ENCODE assay signal across 17 cellular contexts in the genomic region with DNA sequence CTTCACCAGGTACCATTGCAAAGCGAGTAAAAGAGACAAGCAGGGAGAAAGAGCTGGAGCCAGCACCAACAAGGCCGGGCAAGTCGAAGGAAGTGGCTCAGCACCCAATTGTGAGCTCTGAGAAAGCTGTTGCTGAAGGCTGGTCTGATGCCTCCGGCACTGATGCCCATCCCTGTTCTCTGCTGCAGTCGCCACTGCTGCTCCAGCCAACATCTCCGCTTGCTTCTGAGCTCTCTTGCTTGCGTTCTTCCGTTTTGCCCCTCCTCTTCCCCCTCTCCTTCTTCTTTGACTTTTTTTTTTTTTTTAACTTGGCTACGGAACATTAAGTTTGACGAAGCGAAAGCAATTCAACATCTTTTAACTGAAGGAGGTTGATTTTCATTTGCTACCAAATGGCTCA.
DNase-seq lines count a peak whose midpoint lies in the region; ATAC-seq and TF ChIP-seq lines count a peak whose summit lies in the region.
"Had no signal": no experiment of that assay in that cellular context is flagged by ENCODE, and none has a peak within 500 bp of the region (broad histone marks: within the 10 kb centered on the region; RNA-seq: fewer than 3 reads in every experiment).

No MANE protein-coding gene starts in this region.

- H3K27ac ChIP-seq in ascending aorta, result peak overlapping the region; percentile 76 to 79
- H3K27ac ChIP-seq: gastrocnemius medialis, upper lobe of left lung had no signal

- H3K27me3 ChIP-seq in ascending aorta, result no peaks in the 10 kb centered on the region
- H3K27me3 ChIP-seq: gastrocnemius medialis, upper lobe of left lung had no signal

- intact Hi-C loops in ascending aorta (cut with DNase I), result loop anchor here (2.0 to 10.0 kb wide), 7 partner anchors 171 to 1673 kb away; a partner anchor contains a TSS

- H3K9me3 ChIP-seq in ascending aorta, result no peaks in the 10 kb centered on the region
- H3K9me3 ChIP-seq: gastrocnemius medialis, upper lobe of left lung had no signal

- no peak for ATAC-seq in GM18511 (IDR thresholded peaks at IDR 0.05; ENCODE audit: unreplicated experiment)
- ATAC-seq: activated T-cell treated with anti-CD3 and anti-CD28 coated beads, Interleukin-2, amount 50 U/mL, for 4 hours; gastrocnemius medialis; GM12878 had no signal

- in situ Hi-C loops in G401 (cut with HindIII; ENCODE audit: low sequenced_read_pairs), result no loop called here

- TF ChIP-seq CTCF in ascending aorta (IDR thresholded peaks at IDR 0.05), result no peak
- no peak for TF ChIP-seq CTCF in fibroblast of mammary gland (conservative IDR thresholded peaks at IDR 0.05; ENCODE audit: control insufficient read depth, insufficient read depth, low read depth, low read length)

- H3K4me1 ChIP-seq in ascending aorta, result no peaks in the 10 kb centered on the region

- H3K4me3 ChIP-seq in ascending aorta, result peak overlapping the region in 1 of 2 donors; percentile 52
- H3K4me3 ChIP-seq in fibroblast of mammary gland (ENCODE audit: control insufficient read depth, low read depth, low read length), result no peak overlapping the region
- H3K4me3 ChIP-seq: gastrocnemius medialis, GM12878, upper lobe of left lung had no signal

- H3K36me3 ChIP-seq in ascending aorta, result no peaks in the 10 kb centered on the region
- H3K36me3 ChIP-seq: gastrocnemius medialis, upper lobe of left lung had no signal

- DNase-seq in G401 (ENCODE audit: low spot score), result peak; percentile 2
- peak in 1 of 2 donors; percentile 72 for DNase-seq in ascending aorta (ENCODE audit: low spot score in 2 of 2)
- DNase-seq in fibroblast of mammary gland (ENCODE audit: low read depth), result peak; percentile 1
- peak; percentile 25 for DNase-seq in retina
- DNase-seq in NCI-H1092 (lab: John Stamatoyannopoulos, UW), result no peak
- no peak for DNase-seq in DMS 273 (lab: John Stamatoyannopoulos, UW; ENCODE audit: unreplicated experiment)
- DNase-seq in DMS153 treated with DMSO at 0.1 percent for 48 hours (lab: John Stamatoyannopoulos, UW; ENCODE audit: unreplicated experiment), result no peak
- DNase-seq: activated T-cell treated with anti-CD3 and anti-CD28 coated beads, Interleukin-2, amount 50 U/mL, for 4 hours; C1 segment of cervical spinal cord; gastrocnemius medialis; KBM-7; NCI-H1436 treated with DMSO at 0.1 percent for 48 hours; NCI-H446; stimulated activated CD4-positive, alpha-beta T cell treated with anti-CD3 and anti-CD28 coated beads, Interleukin-1b, Interleukin-23, amount 100 ng/mL, for 48 hours had no signal

Comparison
In these comparisons a context has a peak if more than half of its experiments do, and no peak if none do; other contexts are left out.
1. DNase-seq: peak in G401 (single experiment), fibroblast of mammary gland (single experiment) and retina (single experiment); none in NCI-H1092 (single experiment), DMS 273 (single experiment) and DMS153 treated with DMSO at 0.1 percent for 48 hours (single experiment).